ENCODE assay signal across 24 cellular contexts in the genomic region with DNA sequence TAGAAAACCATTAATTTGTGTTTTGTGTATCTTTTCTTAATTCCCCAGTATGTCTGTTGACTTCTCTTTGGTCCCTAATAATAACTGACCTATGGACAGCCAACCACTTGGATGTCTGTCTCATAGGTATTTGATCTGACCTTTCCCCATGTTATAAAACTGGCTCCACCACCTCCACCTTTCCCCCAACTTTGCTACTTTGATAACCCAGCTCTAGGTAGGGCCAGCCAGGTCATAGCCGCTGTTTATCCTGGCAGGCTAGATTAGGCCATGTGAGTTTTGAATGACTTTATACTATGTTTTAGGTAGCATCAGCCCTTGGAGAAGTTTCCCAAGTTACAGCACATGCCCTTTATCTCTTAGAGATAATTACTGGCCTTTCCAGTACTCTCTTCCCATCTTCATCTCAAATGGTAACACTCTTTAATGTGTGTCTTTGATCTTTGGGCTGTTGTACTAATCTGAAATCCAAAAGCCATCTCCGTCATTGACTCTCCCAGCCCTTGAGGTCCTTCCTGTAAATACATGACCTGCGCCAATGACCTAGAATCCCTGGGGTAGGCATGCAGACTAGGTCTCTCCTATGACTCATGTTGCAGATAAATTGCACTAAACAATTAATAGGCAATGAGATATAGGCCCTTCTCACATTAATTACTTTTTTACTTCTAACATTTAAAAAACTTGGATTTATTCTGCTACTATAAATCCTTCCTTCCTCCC.
"Had no signal": no experiment of that assay in that cellular context is flagged by ENCODE, and none has a peak within 500 bp of the region (broad histone marks: within the 10 kb centered on the region; RNA-seq: fewer than 3 reads in every experiment).

No MANE protein-coding gene starts in this region.

- H3K27me3 ChIP-seq: brain microvascular endothelial cell, cardiac muscle cell, Peyer's patch had no signal

- H3K4me3 Mint-ChIP-seq: activated CD8-positive, alpha-beta T cell treated with anti-CD3 and anti-CD28 coated beads, Interleukin-2, amount 10 ng/mL, durations not matched to agents 7 days and 5 days; activated naive CD4-positive, alpha-beta T cell treated with anti-CD3 and anti-CD28 coated beads, Interleukin-2, amount 50 U/mL, for 24 hours; activated T-cell treated with anti-CD3 and anti-CD28 coated beads, Interleukin-2, amount 50 U/mL, for 24 hours; activated T-helper 1 cell treated with anti-CD3 and anti-CD28 coated beads, Interleukin-12 subunit alpha, Interleukin-12 subunit beta, Interleukin-2, Interleukin-4 antibody, amounts not matched to agents 30 ng/mL and 10 ng/mL and 1 ng/mL, durations not matched to agents 14 hours and 24 hours and 36 hours; T-helper 1 cell treated with Interleukin-12 subunit alpha and Interleukin-12 subunit beta and Interleukin-4 antibody, amounts not matched to agents 30 μg/mL and 1 μg/mL, for 36 hours; WTC11 had no signal

- H3K36me3 Mint-ChIP-seq: WTC11 had no signal

- H3K9me3 Mint-ChIP-seq: activated naive CD4-positive, alpha-beta T cell treated with anti-CD3 and anti-CD28 coated beads, Interleukin-2, amount 50 U/mL, for 24 hours; activated T-cell treated with anti-CD3 and anti-CD28 coated beads, Interleukin-2, amount 50 U/mL, for 24 hours; activated T-helper 1 cell treated with anti-CD3 and anti-CD28 coated beads, Interleukin-12 subunit alpha, Interleukin-12 subunit beta, Interleukin-2, Interleukin-4 antibody, amounts not matched to agents 30 ng/mL and 10 ng/mL and 1 ng/mL, durations not matched to agents 14 hours and 24 hours and 36 hours; T-helper 1 cell treated with Interleukin-12 subunit alpha and Interleukin-12 subunit beta and Interleukin-4 antibody, amounts not matched to agents 30 μg/mL and 1 μg/mL, for 36 hours; WTC11 had no signal

- H3K36me3 ChIP-seq: brain microvascular endothelial cell, cardiac muscle cell, Peyer's patch had no signal

- H3K27me3 Mint-ChIP-seq: activated naive CD4-positive, alpha-beta T cell treated with anti-CD3 and anti-CD28 coated beads, Interleukin-2, amount 50 U/mL, for 24 hours; activated T-cell treated with anti-CD3 and anti-CD28 coated beads, Interleukin-2, amount 50 U/mL, for 24 hours had no signal

- DNase-seq: activated CD4-positive, alpha-beta T cell treated with anti-CD3 and anti-CD28 coated beads for 48 hours; activated CD4-positive, alpha-beta T cell treated with anti-CD3 and anti-CD28 coated beads, Interleukin-2, amount 50 U/mL, for 4 hours; activated CD4-positive, CD25-positive, alpha-beta regulatory T cell treated with anti-CD3 and anti-CD28 coated beads, Interleukin-2, amount 50 U/mL, for 72 hours; activated CD8-positive, alpha-beta T cell treated with anti-CD3 and anti-CD28 coated beads, Interleukin-2, amount 10 ng/mL, durations not matched to agents 7 days and 5 days; activated effector memory CD4-positive, alpha-beta T cell treated with Interleukin-2 at 50 U/mL for 16 hours; activated naive CD4-positive, alpha-beta T cell; activated T-cell treated with anti-CD3 and anti-CD28 coated beads, Interleukin-2, amount 50 U/mL, for 24 hours; brain microvascular endothelial cell; Kasumi-1; KBM-7; NCI-H1105 treated with DMSO at 0.1 percent for 48 hours; NCI-H1436 treated with DMSO at 0.1 percent for 48 hours; NCI-H187; NCI-H2081; NCI-H446; NCI-H524; SHP77 treated with DMSO at 0.1 percent for 48 hours had no signal

- ATAC-seq: activated CD8-positive, alpha-beta T cell treated with anti-CD3 and anti-CD28 coated beads, Interleukin-2, amount 10 ng/mL, durations not matched to agents 7 days and 5 days; WTC11 had no signal

- H3K27ac ChIP-seq: brain microvascular endothelial cell, cardiac muscle cell, Peyer's patch, RWPE1 had no signal

- H3K27ac Mint-ChIP-seq: activated CD8-positive, alpha-beta T cell treated with anti-CD3 and anti-CD28 coated beads, Interleukin-2, amount 10 ng/mL, durations not matched to agents 7 days and 5 days; activated naive CD4-positive, alpha-beta T cell treated with anti-CD3 and anti-CD28 coated beads, Interleukin-2, amount 50 U/mL, for 24 hours; activated T-cell treated with anti-CD3 and anti-CD28 coated beads, Interleukin-2, amount 50 U/mL, for 24 hours; activated T-helper 1 cell treated with anti-CD3 and anti-CD28 coated beads, Interleukin-12 subunit alpha, Interleukin-12 subunit beta, Interleukin-2, Interleukin-4 antibody, amounts not matched to agents 30 ng/mL and 10 ng/mL and 1 ng/mL, durations not matched to agents 14 hours and 24 hours and 36 hours; T-helper 1 cell treated with Interleukin-12 subunit alpha and Interleukin-12 subunit beta and Interleukin-4 antibody, amounts not matched to agents 30 μg/mL and 1 μg/mL, for 36 hours; WTC11 had no signal

- H3K4me3 ChIP-seq: cardiac muscle cell, Peyer's patch had no signal

- H3K9me3 ChIP-seq: Peyer's patch had no signal
